9 cellular contexts compared by ENCODE assay signal in the genomic region with DNA sequence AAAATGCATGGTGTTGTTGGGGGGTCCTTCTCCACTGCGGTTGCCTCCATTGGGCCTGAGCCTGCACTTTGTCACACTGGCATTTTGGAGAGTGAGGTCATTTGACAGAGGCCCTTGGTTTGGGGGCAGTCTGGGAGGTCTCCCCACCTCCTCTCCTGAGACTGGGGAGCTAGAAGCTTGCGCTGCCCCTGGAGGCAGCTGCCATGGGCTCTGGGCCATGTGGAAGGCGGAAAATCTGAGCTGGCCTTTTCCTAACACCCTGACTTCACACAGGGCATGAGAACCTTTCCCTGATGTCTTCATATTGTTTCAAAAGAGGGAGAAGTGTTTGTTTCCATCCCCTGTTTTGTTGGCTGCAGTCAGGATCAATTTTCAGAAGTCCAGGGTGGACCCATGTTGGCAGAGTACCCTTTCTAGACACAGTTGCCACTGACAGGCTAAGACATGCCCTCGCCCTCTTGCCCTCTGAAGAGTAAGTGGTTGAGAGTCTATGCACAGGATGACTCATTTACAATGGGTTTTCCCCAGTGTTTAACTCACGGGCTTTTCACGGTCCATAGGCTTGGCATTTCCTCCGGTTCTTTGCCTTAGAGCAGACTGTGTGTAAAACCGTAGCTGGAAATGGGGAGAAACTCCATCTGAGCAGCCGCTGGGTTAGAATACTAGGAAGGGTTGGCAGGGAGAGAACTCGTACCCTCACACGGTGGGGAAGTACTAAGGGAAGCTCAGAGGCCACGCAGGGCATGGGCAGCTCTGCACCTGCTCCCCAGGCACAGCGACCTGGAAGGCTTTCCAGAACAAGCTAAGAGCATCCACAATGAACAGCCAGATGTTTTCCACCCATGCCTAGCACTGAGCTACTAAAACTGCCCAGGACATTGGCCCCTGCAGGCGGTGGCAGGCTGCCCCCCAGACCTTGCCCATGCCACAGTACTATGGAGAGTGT.
A peak's percentile ranks its signal among the peaks of the same experiment; 100 is the strongest.
DNase-seq lines count a peak whose midpoint lies in the region; ATAC-seq and TF ChIP-seq lines count a peak whose summit lies in the region.
"Had no signal": no experiment of that assay in that cellular context is flagged by ENCODE, and none has a peak within 500 bp of the region (broad histone marks: within the 10 kb centered on the region; RNA-seq: fewer than 3 reads in every experiment).

No MANE protein-coding gene starts in this region.

- H3K27me3 ChIP-seq in tibial nerve, result no peaks in the 10 kb centered on the region

- H3K4me1 ChIP-seq in tibial nerve, result peaks cover 0 to 9% (median 0%) of the 10 kb centered on the region in 4 donors

- no peak for TF ChIP-seq CTCF in tibial nerve (IDR thresholded peaks at IDR 0.05)

- H3K27ac ChIP-seq in tibial nerve, result peak overlapping the region in 1 of 4 donors; percentile 15

- no peak for TF ChIP-seq POLR2A in tibial nerve (IDR thresholded peaks at IDR 0.05)

- peak; percentile 74 for ATAC-seq in GM21576 (IDR thresholded peaks at IDR 0.05; ENCODE audit: unreplicated experiment)
- ATAC-seq in left lobe of liver, result no peak

- no peak for TF ChIP-seq EP300 in tibial nerve (IDR thresholded peaks at IDR 0.05)

- H3K4me3 ChIP-seq in tibial nerve, result no peak overlapping the region

- DNase-seq in DMS79 (lab: John Stamatoyannopoulos, UW), result peak; percentile 94
- DNase-seq in LoVo (ENCODE audit: low spot score), result peak; percentile 34
- DNase-seq in fibroblast of gingiva (ENCODE audit: low read depth), result peak; percentile 85
- no peak for DNase-seq in midbrain (lab: John Stamatoyannopoulos, UW)
- DNase-seq in left lobe of liver (ENCODE audit: low spot score), result no peak
- DNase-seq in NCI-H524 treated with DMSO at 0.1 percent for 48 hours (lab: John Stamatoyannopoulos, UW), result no peak
- no peak for DNase-seq in tibial nerve (ENCODE audit: low spot score in 2 of 2)
- DNase-seq: right cardiac atrium had no signal

- peaks cover 0 to 13% (median 0%) of the 10 kb centered on the region in 3 donors for H3K36me3 ChIP-seq in tibial nerve

- WGBS in tibial nerve, 2 donors, result 73 to 83% methylated on average over 13 to 14 of the region's 14 CpGs

- H3K9me3 ChIP-seq in tibial nerve, result no peaks in the 10 kb centered on the region

Comparison
In these comparisons a context has a peak if more than half of its experiments do, and no peak if none do; other contexts are left out.
1. DNase-seq: peak in DMS79 (single experiment), LoVo (single experiment) and fibroblast of gingiva (single experiment); none in midbrain (single experiment), left lobe of liver (single experiment), NCI-H524 treated with DMSO at 0.1 percent for 48 hours (single experiment) and tibial nerve (0 of 2).